Comparison of ENCODE assay signal across 8 cellular contexts in the genomic region with DNA sequence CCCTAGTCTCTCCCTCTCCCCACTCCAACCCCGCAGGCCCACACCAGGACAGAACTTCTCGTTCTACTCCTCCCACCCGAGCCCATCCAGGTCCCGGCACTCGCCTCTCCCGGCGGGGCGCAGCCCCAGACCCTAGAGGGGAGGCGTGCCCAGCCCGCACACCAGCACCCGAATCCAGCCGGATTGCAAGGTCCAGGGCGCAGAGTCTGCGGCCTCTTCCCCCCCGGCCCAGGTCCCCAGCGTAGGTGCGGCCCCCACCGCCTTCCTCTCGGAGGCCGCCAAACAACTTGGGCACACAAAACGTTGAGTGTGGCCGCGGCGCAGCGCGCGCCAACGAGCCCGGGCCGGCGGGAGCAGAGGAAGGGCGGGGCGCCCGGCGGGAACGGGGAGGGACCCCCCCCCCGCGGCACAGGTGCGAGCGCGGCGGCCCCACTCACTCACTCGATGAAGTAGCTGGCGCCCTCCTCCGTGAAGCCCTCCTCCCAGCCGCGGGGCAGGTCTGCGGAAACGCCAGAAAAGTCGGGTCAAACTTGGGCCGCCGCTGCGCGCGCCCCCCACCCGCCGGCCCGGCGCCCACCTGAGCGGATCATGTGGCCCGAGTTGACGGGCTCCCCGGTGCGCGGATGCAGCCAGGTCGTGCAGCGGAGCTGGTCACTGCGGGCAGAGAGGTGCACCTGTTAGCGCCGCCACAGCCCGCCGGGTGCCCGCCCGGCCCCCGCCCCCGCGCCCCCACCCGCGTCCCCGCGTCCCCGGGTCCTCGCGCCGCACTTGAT. TPM values are rescaled to one million over a fixed set of nuclear protein-coding genes. Genes with fewer than 3 reads are reported as not detected.
DNase-seq lines count a peak whose midpoint lies in the region; ATAC-seq and TF ChIP-seq lines count a peak whose summit lies in the region.

No MANE protein-coding gene starts in this region.

- peaks cover 7% of the 10 kb centered on the region for H3K4me1 ChIP-seq in CD8-positive, alpha-beta T cell (ENCODE audit: insufficient read depth, low read length)
- H3K4me1 ChIP-seq in heart left ventricle, result peaks cover 0 to 21% (median 4%) of the 10 kb centered on the region in 12 donors

- peak in 1 of 7 experiments; percentile 19 for DNase-seq in CD8-positive, alpha-beta T cell
- DNase-seq in HuH-7 (ENCODE audit: low spot score), result peak; percentile 28
- peak; percentile 73 for DNase-seq in activated effector memory CD4-positive, alpha-beta T cell treated with anti-CD3 and anti-CD28 coated beads, Interleukin-2, amount 50 U/mL, for 16 hours
- DNase-seq in heart left ventricle, result no peak
- DNase-seq in retinal pigment epithelial cell (ENCODE audit: low read depth), result no peak
- DNase-seq in NOMO-1 treated with dmso at 0.1 percent for 144 hours (lab: John Stamatoyannopoulos, UW; ENCODE audit: unreplicated experiment), result no peak
- DNase-seq in SW 1271 (lab: John Stamatoyannopoulos, UW), result no peak

- 0 to 1% (median 0%) methylated on average over 14 to 85 of the region's 85 CpGs for WGBS in heart left ventricle, 4 donors

- no peak for TF ChIP-seq POLR2A in heart left ventricle (IDR thresholded peaks at IDR 0.05)

- peaks cover 10% of the 10 kb centered on the region for H3K4me1 Mint-ChIP-seq in CD8-positive, alpha-beta T cell (ENCODE audit: low read depth)

- ATAC-seq in CD8-positive, alpha-beta T cell, result peak; percentile 46
- ATAC-seq in heart left ventricle (peak in 3 of 4 donors; percentile 21 to 45 (median 42)), GM18870 (IDR thresholded peaks at IDR 0.05; ENCODE audit: unreplicated experiment) (no peak)

- peak overlapping the region; percentile 42 for H3K4me3 Mint-ChIP-seq in CD8-positive, alpha-beta T cell

- CTCF ChIA-PET in CD8-positive, alpha-beta T cell (lab: Charles Lee), result no interaction called here

- TF ChIP-seq CTCF in CD8-positive, alpha-beta T cell (IDR thresholded peaks at IDR 0.05), result no peak
- no peak for TF ChIP-seq CTCF in heart left ventricle (IDR thresholded peaks at IDR 0.05)
- TF ChIP-seq CTCF in retinal pigment epithelial cell (conservative IDR thresholded peaks at IDR 0.05; ENCODE audit: low read depth, low read length), result no peak

- peaks cover 10% of the 10 kb centered on the region for H3K27me3 ChIP-seq in CD8-positive, alpha-beta T cell (ENCODE audit: insufficient read depth, low read length)
- H3K27me3 ChIP-seq in heart left ventricle, result peaks cover 0 to 39% (median 0%) of the 10 kb centered on the region in 9 donors

- H3K27ac Mint-ChIP-seq in CD8-positive, alpha-beta T cell, result no peak overlapping the region

- no peak overlapping the region for H3K27ac ChIP-seq in CD8-positive, alpha-beta T cell (ENCODE audit: low read depth, low read length)
- H3K27ac ChIP-seq in heart left ventricle, result peak overlapping the region in 6 of 12 donors; percentile 25 to 54 (median 33)

- POLR2A ChIA-PET in CD8-positive, alpha-beta T cell (lab: Charles Lee), result no interaction called here

- intact Hi-C loops in CD8-positive, alpha-beta T cell (cut with DNase I, micrococcal nuclease), result no loop called here
- intact Hi-C loops in heart left ventricle (cut with DNase I), result no loop called here

- H3K4me3 ChIP-seq in CD8-positive, alpha-beta T cell (ENCODE audit: low read depth, low read length), result peak overlapping the region; percentile 48
- peak overlapping the region; percentile 58 to 89 (median 72) for H3K4me3 ChIP-seq in heart left ventricle
- H3K4me3 ChIP-seq in retinal pigment epithelial cell (ENCODE audit: low read length), result peak overlapping the region; percentile 74

- H3K9me3 ChIP-seq in CD8-positive, alpha-beta T cell (ENCODE audit: low read length), result no peaks in the 10 kb centered on the region
- no peaks in the 10 kb centered on the region for H3K9me3 ChIP-seq in heart left ventricle

- no peaks in the 10 kb centered on the region for H3K9me3 Mint-ChIP-seq in CD8-positive, alpha-beta T cell

- no peaks in the 10 kb centered on the region for H3K36me3 ChIP-seq in CD8-positive, alpha-beta T cell (ENCODE audit: insufficient read depth, low read length)
- H3K36me3 ChIP-seq in heart left ventricle, result no peaks in the 10 kb centered on the region

- peaks cover 24% of the 10 kb centered on the region for H3K27me3 Mint-ChIP-seq in CD8-positive, alpha-beta T cell (ENCODE audit: low read depth)

- H3K36me3 Mint-ChIP-seq in CD8-positive, alpha-beta T cell, result peaks cover 3% of the 10 kb centered on the region

RNA-seq across cellular contexts. Expression of a gene that starts 0.5 kb away (rescaled TPM):
- total RNA-seq in CD8-positive, alpha-beta T cell, result under 1 TPM; 0.53 to 0.84 TPM
- total RNA-seq in heart left ventricle, result 10 to 100 TPM; 15.6 to 57.5 (median 23.8) TPM
- 10 to 100 TPM; 13.1 to 23.5 TPM for polyA plus RNA-seq in heart left ventricle

Comparison
In these comparisons a context has a peak if more than half of its experiments do, and no peak if none do; other contexts are left out.
1. DNase-seq: peak in HuH-7 (single experiment) and activated effector memory CD4-positive, alpha-beta T cell treated with anti-CD3 and anti-CD28 coated beads, Interleukin-2, amount 50 U/mL, for 16 hours (single experiment); none in heart left ventricle (0 of 5), retinal pigment epithelial cell (single experiment), NOMO-1 treated with dmso at 0.1 percent for 144 hours (single experiment) and SW 1271 (0 of 2).
2. RNA of a gene that starts 0.5 kb away (total RNA-seq): 15.6 to 57.5 TPM in heart left ventricle; 0.53 to 0.84 TPM in CD8-positive, alpha-beta T cell; every median in the first group is over 4 times any median in the second.
3. Peak in every context shown above with its lines, with median percentiles within 50 percentile points of each other: H3K4me3 ChIP-seq.